8 cellular contexts compared by ENCODE assay signal in the genomic region with DNA sequence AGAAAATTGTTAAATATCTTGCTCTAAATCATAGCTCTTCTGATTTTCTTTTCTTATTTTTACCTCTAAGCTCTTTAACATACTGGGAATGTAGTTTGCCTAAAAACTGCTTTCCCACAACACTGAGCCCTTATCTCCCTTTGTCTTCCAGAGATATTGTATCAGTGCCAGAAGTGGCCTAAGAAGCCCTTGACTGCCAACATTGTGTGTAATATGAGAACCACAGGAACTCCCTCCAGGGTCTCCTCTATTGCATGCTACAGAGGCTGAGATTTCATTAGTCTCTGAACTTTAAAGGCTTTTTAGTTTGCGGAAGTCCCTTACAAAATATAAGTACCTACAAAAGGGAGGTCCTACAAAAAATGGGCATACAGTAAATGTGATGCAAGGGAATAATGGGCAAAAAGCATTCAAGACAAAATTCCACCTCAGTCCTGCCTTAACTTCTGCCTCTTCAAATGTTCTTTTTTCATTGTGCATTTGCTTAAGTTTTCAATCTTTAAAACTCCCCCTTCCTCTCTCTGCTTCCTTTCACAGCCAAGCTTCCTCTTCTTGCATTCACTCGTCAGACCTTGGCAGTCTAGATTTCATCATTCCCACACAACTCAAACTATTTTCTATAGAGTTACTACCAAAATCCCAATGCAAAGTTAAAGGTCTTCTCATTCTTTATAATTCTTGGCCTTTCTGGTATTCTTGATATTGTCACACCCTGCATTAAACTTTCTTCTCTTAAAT.
DNase-seq lines count a peak whose midpoint lies in the region; ATAC-seq and TF ChIP-seq lines count a peak whose summit lies in the region.
"Had no signal": no experiment of that assay in that cellular context is flagged by ENCODE, and none has a peak within 500 bp of the region (broad histone marks: within the 10 kb centered on the region; RNA-seq: fewer than 3 reads in every experiment).

No MANE protein-coding gene starts in this region.

- TF ChIP-seq CTCF in epithelial cell of esophagus (IDR thresholded peaks at IDR 0.05; ENCODE audit: insufficient read depth, low read depth, low read length, missing control alignments) = no peak

- no peaks in the 10 kb centered on the region for H3K27me3 ChIP-seq in HAP-1 (ENCODE audit: low read depth)

- H3K36me3 ChIP-seq in HAP-1 (replicated peaks) = no peaks in the 10 kb centered on the region
- H3K36me3 ChIP-seq: neutrophil had no signal

- H3K9me3 ChIP-seq in HAP-1 = no peaks in the 10 kb centered on the region
- H3K9me3 ChIP-seq: neutrophil had no signal

- no peak for ATAC-seq in HG03520 (IDR thresholded peaks at IDR 0.05; ENCODE audit: unreplicated experiment)

- peaks cover 13% of the 10 kb centered on the region for H3K4me1 ChIP-seq in HAP-1

- H3K4me3 ChIP-seq in HAP-1 (no peak overlapping the region), epithelial cell of esophagus (ENCODE audit: low read length) (no peak overlapping the region), skeletal muscle cell (ENCODE audit: low read depth, low read length) (no peak overlapping the region)

- peak; percentile 37 to 66 for DNase-seq in HAP-1 (ENCODE audit: low spot score in 2 of 2)
- DNase-seq in NCI-H524 (lab: John Stamatoyannopoulos, UW) = peak; percentile 27 to 84
- DNase-seq in epithelial cell of esophagus (ENCODE audit: low read depth) = peak; percentile 48
- DNase-seq in skeletal muscle cell (ENCODE audit: low read depth) = peak; percentile 64
- no peak for DNase-seq in SHP77 treated with DMSO at 0.1 percent for 48 hours (lab: John Stamatoyannopoulos, UW)
- DNase-seq in activated CD4-positive, alpha-beta T cell treated with anti-CD3 and anti-CD28 coated beads, Interleukin-2, amount 50 U/mL, for 1 hour = no peak

- in situ Hi-C loops in HAP-1 (cut with MboI; ENCODE audit: low sequenced_read_pairs) = no loop called here

Comparison
In these comparisons a context has a peak if more than half of its experiments do, and no peak if none do; other contexts are left out.
1. DNase-seq: peak in HAP-1 (2 of 2), NCI-H524 (2 of 2), epithelial cell of esophagus (single experiment) and skeletal muscle cell (single experiment); none in SHP77 treated with DMSO at 0.1 percent for 48 hours (single experiment) and activated CD4-positive, alpha-beta T cell treated with anti-CD3 and anti-CD28 coated beads, Interleukin-2, amount 50 U/mL, for 1 hour (single experiment).